ENCODE assay signal across 11 cellular contexts in genomic region chr2:67649331-67650071, GRCh38.
A peak's percentile ranks its signal among the peaks of the same experiment; 100 is the strongest.
DNase-seq lines count a peak whose midpoint lies in the region; ATAC-seq and TF ChIP-seq lines count a peak whose summit lies in the region.
"Had no signal": no experiment of that assay in that cellular context is flagged by ENCODE, and none has a peak within 500 bp of the region (broad histone marks: within the 10 kb centered on the region; RNA-seq: fewer than 3 reads in every experiment).

No MANE protein-coding gene starts in this region.

- H3K36me3 ChIP-seq in esophagus squamous epithelium, result no peaks in the 10 kb centered on the region
- H3K36me3 ChIP-seq: brain microvascular endothelial cell had no signal

- H3K4me1 Mint-ChIP-seq in nephron, result peaks cover 50% of the 10 kb centered on the region
- H3K4me1 Mint-ChIP-seq: naive B cell had no signal

- TF ChIP-seq CTCF in AG09319 (IDR thresholded peaks at IDR 0.05; ENCODE audit: low read depth, low read length), result no peak
- no peak for TF ChIP-seq CTCF in esophagus squamous epithelium (IDR thresholded peaks at IDR 0.05)
- TF ChIP-seq CTCF in nephron (IDR thresholded peaks at IDR 0.05; ENCODE audit: unreplicated experiment in 3 of 3), result no peak
- TF ChIP-seq CTCF in GM10266 (IDR thresholded peaks at IDR 0.05; ENCODE audit: control insufficient read depth, insufficient read depth, low read depth, missing control alignments), result no peak

- H3K27ac Mint-ChIP-seq in nephron, result peak overlapping the region; percentile 97 to 99 (median 98)

- ATAC-seq in GM21528 (IDR thresholded peaks at IDR 0.05; ENCODE audit: low FRiP score, unreplicated experiment), result no peak

- no peaks in the 10 kb centered on the region for H3K27me3 Mint-ChIP-seq in nephron (ENCODE audit: low read depth)

- peaks cover 11% of the 10 kb centered on the region for H3K9me3 Mint-ChIP-seq in nephron

- peak; percentile 30 for DNase-seq in AG09319 (ENCODE audit: extremely low read depth, low read depth)
- DNase-seq in NCI-H2171 treated with DMSO at 0.1 percent for 48 hours (lab: John Stamatoyannopoulos, UW), result peak; percentile 73
- DNase-seq in esophagus squamous epithelium (lab: John Stamatoyannopoulos, UW), result no peak
- DNase-seq in GM10266 (ENCODE audit: extremely low spot score), result no peak
- DNase-seq in inferior parietal cortex (ENCODE audit: extremely low spot score), result no peak
- no peak for DNase-seq in putamen (ENCODE audit: low spot score)
- DNase-seq: brain microvascular endothelial cell, naive B cell, T1000 had no signal

- intact Hi-C loops in esophagus squamous epithelium (cut with DNase I), result no loop called here

- H3K4me1 ChIP-seq in esophagus squamous epithelium, result peaks cover 0 to 31% (median 14%) of the 10 kb centered on the region in 3 donors

- H3K36me3 Mint-ChIP-seq in nephron (ENCODE audit: low read depth), result peaks cover 7% of the 10 kb centered on the region

- WGBS in esophagus squamous epithelium, 2 donors, result 59 to 80% methylated on average over 7 to 8 of the region's 8 CpGs

- no peak for TF ChIP-seq POLR2A in esophagus squamous epithelium (IDR thresholded peaks at IDR 0.05)

- no peak overlapping the region for H3K4me3 ChIP-seq in esophagus squamous epithelium

- H3K27me3 ChIP-seq in esophagus squamous epithelium, result no peaks in the 10 kb centered on the region
- H3K27me3 ChIP-seq: brain microvascular endothelial cell had no signal

- H3K27ac ChIP-seq in esophagus squamous epithelium, result peak overlapping the region; percentile 39 to 81 (median 68)
- H3K27ac ChIP-seq: brain microvascular endothelial cell had no signal

- H3K9me3 ChIP-seq in esophagus squamous epithelium, result peaks cover 0 to 8% (median 0%) of the 10 kb centered on the region in 3 donors

- peak overlapping the region in 2 of 3 experiments; percentile 1 to 2 for H3K4me3 Mint-ChIP-seq in nephron
- H3K4me3 Mint-ChIP-seq: naive B cell had no signal

Comparison
In these comparisons a context has a peak if more than half of its experiments do, and no peak if none do; other contexts are left out.
1. DNase-seq: peak in AG09319 (single experiment) and NCI-H2171 treated with DMSO at 0.1 percent for 48 hours (single experiment); none in esophagus squamous epithelium (single experiment), GM10266 (single experiment), inferior parietal cortex (single experiment) and putamen (single experiment).